Comparison of ENCODE assay signal across 8 cellular contexts in the genomic region with DNA sequence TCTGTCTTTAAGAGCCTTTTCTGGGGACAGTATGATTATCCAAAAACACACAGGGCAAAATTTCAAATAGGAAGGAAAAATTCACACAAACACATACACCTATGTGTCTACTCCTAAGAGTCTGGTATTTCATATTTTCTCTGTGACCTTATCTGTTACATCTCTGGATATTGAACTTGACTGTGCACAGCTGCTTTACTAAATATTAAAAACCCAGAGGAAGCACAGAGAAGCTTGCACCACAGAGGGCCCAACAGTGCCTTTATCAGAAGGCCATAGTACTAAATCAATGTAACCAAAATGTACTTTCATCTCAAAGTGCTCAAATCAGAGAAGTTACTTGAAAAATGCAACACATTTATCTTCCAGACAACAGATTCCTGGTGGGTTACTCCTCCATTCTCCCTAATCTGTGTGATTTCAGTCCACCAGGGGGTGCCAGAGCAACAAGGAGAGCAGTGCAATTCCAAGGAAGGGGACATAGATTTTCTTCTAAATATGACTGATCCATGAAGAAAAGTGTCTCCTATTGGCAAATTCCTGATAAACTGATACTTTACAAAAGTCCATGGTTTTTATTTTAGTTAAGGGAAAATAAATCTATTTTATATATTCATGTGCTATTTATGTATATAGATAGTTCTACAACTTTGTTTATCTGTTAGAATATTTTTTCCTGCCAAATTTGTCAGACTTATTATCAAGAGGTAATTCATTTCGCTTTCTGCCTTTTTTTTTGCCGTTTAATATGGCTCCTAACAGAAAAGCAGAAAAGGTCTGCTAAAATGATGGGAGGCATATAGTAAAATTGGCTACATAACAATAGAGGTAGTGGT.
DNase-seq lines count a peak whose midpoint lies in the region; ATAC-seq, FAIRE-seq and TF ChIP-seq lines count a peak whose summit lies in the region.

No MANE protein-coding gene starts in this region.

- no peak overlapping the region for H2BK15ac ChIP-seq in H9 (ENCODE audit: low read depth, low read length)

- H3K27ac Mint-ChIP-seq in H9 (no peak overlapping the region; a peak in 1 of 7 replicates), astrocyte (ENCODE audit: unreplicated experiment) (no peak overlapping the region)
- H3K27ac Mint-ChIP-seq in natural killer cell treated with Interleukin-12 subunit alpha and Interleukin-12 subunit beta and Interleukin-15 and Interleukin-18, amount 100 ng/mL, for 72 hours = no peak overlapping the region

- H3K36me3 Mint-ChIP-seq in H9 (ENCODE audit: insufficient read depth in 1 of 3, low read depth in 3 of 3) = peaks cover 0 to 11% (median 0%) of the 10 kb centered on the region in 3 experiments; a peak in 2 of 7 replicates
- H3K36me3 Mint-ChIP-seq in astrocyte (ENCODE audit: low read depth, unreplicated experiment) = no peaks in the 10 kb centered on the region
- H3K36me3 Mint-ChIP-seq in natural killer cell treated with Interleukin-12 subunit alpha and Interleukin-12 subunit beta and Interleukin-15 and Interleukin-18, amount 100 ng/mL, for 72 hours = no peaks in the 10 kb centered on the region

- H3K9me3 ChIP-seq in H9 (ENCODE audit: control insufficient read depth, low read depth, low read length) (no peaks in the 10 kb centered on the region), astrocyte (ENCODE audit: insufficient read depth, low read depth, low read length) (no peaks in the 10 kb centered on the region), skeletal muscle satellite cell (replicated peaks; ENCODE audit: low read length) (no peaks in the 10 kb centered on the region)

- H3K27me3 Mint-ChIP-seq in H9 (ENCODE audit: low read depth) = no peaks in the 10 kb centered on the region; the same call in 1 of the 2 replicates
- H3K27me3 Mint-ChIP-seq in astrocyte (ENCODE audit: low read depth, unreplicated experiment) = no peaks in the 10 kb centered on the region
- no peaks in the 10 kb centered on the region for H3K27me3 Mint-ChIP-seq in natural killer cell treated with Interleukin-12 subunit alpha and Interleukin-12 subunit beta and Interleukin-15 and Interleukin-18, amount 100 ng/mL, for 72 hours

- DNase-seq in CD1c-positive myeloid dendritic cell (ENCODE audit: extremely low spot score) (peak; percentile 60), H9 (peak; percentile 61), NCI-H460 (ENCODE audit: extremely low read depth, low read depth) (peak; percentile 74), astrocyte (ENCODE audit: low read depth) (peak; percentile 34), hypothalamus (lab: John Stamatoyannopoulos, UW) (peak in 33 of 51 donors; percentile 1 to 72 (median 29))
- DNase-seq in natural killer cell treated with Interleukin-12 subunit alpha and Interleukin-12 subunit beta and Interleukin-15 and Interleukin-18, amount 100 ng/mL, for 72 hours (ENCODE audit: low spot score) = no peak

- no peak overlapping the region for H3K56ac ChIP-seq in H9 (ENCODE audit: insufficient read length, low read depth, low read length)

- H3K4me3 ChIP-seq in astrocyte (ENCODE audit: insufficient read depth, low read depth, low read length) (no peak overlapping the region), skeletal muscle satellite cell (ENCODE audit: low read length) (no peak overlapping the region)

- H3K27ac ChIP-seq in H9 (ENCODE audit: insufficient read length, low read depth, low read length) (no peak overlapping the region), astrocyte (ENCODE audit: low read depth, low read length) (no peak overlapping the region)

- no peaks in the 10 kb centered on the region for H3K79me1 ChIP-seq in H9 (ENCODE audit: insufficient read depth, low read depth, low read length, poor library complexity, severe bottlenecking)

- H3K79me2 ChIP-seq in H9 (ENCODE audit: insufficient read depth, low read length) (no peaks in the 10 kb centered on the region), astrocyte (ENCODE audit: insufficient read depth, low read length) (no peaks in the 10 kb centered on the region)

- no peak overlapping the region for H3K4ac ChIP-seq in H9 (ENCODE audit: low read depth, low read length)

- no peak overlapping the region for H4K91ac ChIP-seq in H9 (ENCODE audit: insufficient read length, low read depth, low read length)

- H3K23ac ChIP-seq in H9 (ENCODE audit: insufficient read length, low read depth, low read length) = no peak overlapping the region

- no peak overlapping the region for H3K18ac ChIP-seq in H9 (ENCODE audit: insufficient read length, low read depth, low read length)

- H3K27me3 ChIP-seq in H9 (ENCODE audit: insufficient read depth, low read length) = no peaks in the 10 kb centered on the region
- no peaks in the 10 kb centered on the region for H3K27me3 ChIP-seq in astrocyte (ENCODE audit: insufficient read depth, low read length)
- H3K27me3 ChIP-seq in skeletal muscle satellite cell (ENCODE audit: control insufficient read depth, insufficient read depth, low read length) = no peaks in the 10 kb centered on the region

- H3K4me3 Mint-ChIP-seq in H9 (no peak overlapping the region), astrocyte (ENCODE audit: unreplicated experiment) (no peak overlapping the region)
- H3K4me3 Mint-ChIP-seq in natural killer cell treated with Interleukin-12 subunit alpha and Interleukin-12 subunit beta and Interleukin-15 and Interleukin-18, amount 100 ng/mL, for 72 hours = no peak overlapping the region

- no CpG with 5 or more reads among the region's 2 CpGs for WGBS in H9 (ENCODE audit: extremely low coverage, insufficient read length, low lambda C conversion rate)

- H3K14ac ChIP-seq in H9 (ENCODE audit: insufficient read depth, low read length) = no peak overlapping the region

- no peak overlapping the region for H2AK5ac ChIP-seq in H9 (ENCODE audit: insufficient read length, low read length)

- H3K23me2 ChIP-seq in H9 (ENCODE audit: insufficient read length, low read depth, low read length, poor library complexity, severe bottlenecking) = no peaks in the 10 kb centered on the region

- no peak overlapping the region for H3T11ph ChIP-seq in H9 (ENCODE audit: low read length)

- H4K20me1 ChIP-seq in H9 (ENCODE audit: control insufficient read depth, insufficient read depth, insufficient read length) = no peaks in the 10 kb centered on the region
- no peaks in the 10 kb centered on the region for H4K20me1 ChIP-seq in astrocyte (ENCODE audit: insufficient read depth, low read length)

- H3K36me3 ChIP-seq in astrocyte (ENCODE audit: insufficient read depth, low read length) (no peaks in the 10 kb centered on the region), skeletal muscle satellite cell (ENCODE audit: insufficient read depth, low read length) (no peaks in the 10 kb centered on the region)

- H4K8ac ChIP-seq in H9 (replicated peaks; ENCODE audit: insufficient read length, low read depth, low read length) = no peak overlapping the region

- no peak overlapping the region for H2BK20ac ChIP-seq in H9 (ENCODE audit: low read depth, low read length, poor library complexity, severe bottlenecking)

- H3K4me1 Mint-ChIP-seq in H9 (no peaks in the 10 kb centered on the region; a peak in 1 of 4 replicates), astrocyte (ENCODE audit: low read depth, unreplicated experiment) (peaks cover 4% of the 10 kb centered on the region)
- H3K4me1 Mint-ChIP-seq in natural killer cell treated with Interleukin-12 subunit alpha and Interleukin-12 subunit beta and Interleukin-15 and Interleukin-18, amount 100 ng/mL, for 72 hours (ENCODE audit: low read depth in 2 of 2) = no peaks in the 10 kb centered on the region

- no peak overlapping the region for H3K4me2 ChIP-seq in H9 (ENCODE audit: insufficient read depth, insufficient read length, low read length)
- H3K4me2 ChIP-seq in astrocyte (ENCODE audit: low read length) = no peak overlapping the region
- H3K4me2 ChIP-seq in skeletal muscle satellite cell (ENCODE audit: low read length) = no peak overlapping the region

- H2BK120ac ChIP-seq in H9 (ENCODE audit: low read depth, low read length, poor library complexity, severe bottlenecking) = no peak overlapping the region

- H3K9ac ChIP-seq in H9 (ENCODE audit: extremely low read depth, insufficient read length, low read length) (no peak overlapping the region), astrocyte (ENCODE audit: low read length) (no peak overlapping the region), skeletal muscle satellite cell (ENCODE audit: low read depth, low read length) (peak overlapping the region; percentile 58)

- TF ChIP-seq CTCF in H9 (conservative IDR thresholded peaks at IDR 0.05) (peak; percentile 92), astrocyte (IDR thresholded peaks at IDR 0.05; ENCODE audit: insufficient read depth, low read depth, low read length) (peak; percentile 91)

- ATAC-seq in natural killer cell treated with Interleukin-12 subunit alpha and Interleukin-12 subunit beta and Interleukin-15 and Interleukin-18, amount 100 ng/mL, for 72 hours = no peak
- no peak for ATAC-seq in HG03196 (IDR thresholded peaks at IDR 0.05; ENCODE audit: unreplicated experiment)

- no peak overlapping the region for H2BK5ac ChIP-seq in H9 (ENCODE audit: insufficient read length, low read length)

- H3K9me3 Mint-ChIP-seq in H9 (peaks cover 6 to 12% of the 10 kb centered on the region in 2 experiments; a peak in 3 of 5 replicates), astrocyte (ENCODE audit: unreplicated experiment) (no peaks in the 10 kb centered on the region)
- peaks cover 10% of the 10 kb centered on the region for H3K9me3 Mint-ChIP-seq in natural killer cell treated with Interleukin-12 subunit alpha and Interleukin-12 subunit beta and Interleukin-15 and Interleukin-18, amount 100 ng/mL, for 72 hours

- H3K4me1 ChIP-seq in H9 (ENCODE audit: insufficient read depth, low read length) = no peaks in the 10 kb centered on the region
- no peaks in the 10 kb centered on the region for H3K4me1 ChIP-seq in astrocyte (ENCODE audit: insufficient read depth, low read length)
- peaks cover 22% of the 10 kb centered on the region for H3K4me1 ChIP-seq in skeletal muscle satellite cell (ENCODE audit: control insufficient read depth, insufficient read depth, low read length)

- FAIRE-seq in astrocyte (lab: Jason Lieb, UNC) = no peak

- H2BK12ac ChIP-seq in H9 (ENCODE audit: insufficient read length, low read depth, low read length) = no peak overlapping the region

- H2AFZ ChIP-seq in H9 (ENCODE audit: low read length) (no peak overlapping the region), astrocyte (ENCODE audit: low read depth, low read length) (no peak overlapping the region)

- H4K5ac ChIP-seq in H9 (ENCODE audit: insufficient read length, low read depth, low read length) = no peak overlapping the region
